ENCODE assay signal across 20 cellular contexts in genomic region chr6:167358394-167358793, GRCh38. TPM values are rescaled to one million over a fixed set of nuclear protein-coding genes. Genes with fewer than 3 reads are reported as not detected.
"Had no signal": no experiment of that assay in that cellular context is flagged by ENCODE, and none has a peak within 500 bp of the region (broad histone marks: within the 10 kb centered on the region; RNA-seq: fewer than 3 reads in every experiment).

No MANE protein-coding gene starts in this region.

RNA-seq across cellular contexts. Expression of gene TTLL2, which starts 33.5 kb away (rescaled TPM):
- total RNA-seq: kidney; left colon; left lung; liver; lower lobe of right lung; mammary epithelial cell; mucosa of gallbladder; naive thymus-derived CD8-positive, alpha-beta T cell; osteocyte; posterior vena cava; pulmonary artery endothelial cell; renal cortical epithelial cell; right atrium auricular region; right lobe of liver; skeletal muscle tissue; smooth muscle cell; tibial nerve; ureter; vagina had no signal
- polyA plus RNA-seq: immature natural killer cell; mammary epithelial cell; naive thymus-derived CD8-positive, alpha-beta T cell; smooth muscle cell had no signal
